In genomic region chr17:79003661-79004411, GRCh38 we compare ENCODE assay signal across 1 cellular context.
TF ChIP-seq lines count a peak whose summit lies in the region.

No MANE protein-coding gene starts in this region.

TF ChIP-seq in HepG2, 621 proteins besides CTCF, POLR2A, EP300 and RAD21:
- TF ChIP-seq ZNF343 (CRISPR knock-in tag; IDR thresholded peaks at IDR 0.05), result no peak
- TF ChIP-seq ZNF263 (CRISPR knock-in tag; IDR thresholded peaks at IDR 0.05), result peak; percentile 91
